33 cellular contexts compared by ENCODE assay signal in the genomic region with DNA sequence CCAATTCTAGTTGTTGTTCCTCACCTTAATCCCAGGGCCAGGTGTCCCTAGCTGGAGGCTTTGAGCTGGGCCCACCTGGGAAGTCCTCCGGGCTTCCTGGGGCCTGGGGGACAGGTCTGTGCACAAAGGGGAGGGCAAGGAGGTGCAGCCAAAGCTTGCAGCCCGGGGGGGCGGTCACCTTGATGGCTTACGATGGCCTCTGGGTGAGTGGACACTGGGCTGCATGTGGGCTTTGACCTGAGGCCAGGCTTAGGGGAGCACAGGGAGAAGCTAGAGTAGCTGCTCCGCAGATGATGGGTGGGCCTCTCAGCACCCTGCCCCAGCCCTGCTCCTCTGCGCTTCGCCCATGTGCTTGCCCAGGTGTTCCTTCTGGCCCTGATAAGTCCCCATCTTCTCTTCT. TPM values are rescaled to one million over a fixed set of nuclear protein-coding genes. Genes with fewer than 3 reads are reported as not detected.
"Had no signal": no experiment of that assay in that cellular context is flagged by ENCODE, and none has a peak within 500 bp of the region (broad histone marks: within the 10 kb centered on the region; RNA-seq: fewer than 3 reads in every experiment).

No MANE protein-coding gene starts in this region.

- H3K9me3 ChIP-seq: ascending aorta, colonic mucosa, gastrocnemius medialis, thyroid gland, uterus had no signal

- H3K27me3 ChIP-seq: ascending aorta, cardiac muscle cell, colonic mucosa, gastrocnemius medialis, hepatocyte, neural progenitor cell, thyroid gland, uterus had no signal

- H3K27ac ChIP-seq: ascending aorta, cardiac muscle cell, colonic mucosa, gastrocnemius medialis, hepatocyte, neural progenitor cell, thyroid gland, uterus, WERI-Rb-1 had no signal

- H3K27me3 Mint-ChIP-seq: activated T-cell treated with anti-CD3 and anti-CD28 coated beads, Interleukin-2, amount 50 U/mL, for 24 hours; brain; naive thymus-derived CD8-positive, alpha-beta T cell; progenitor cell of endocrine pancreas; stimulated activated memory B cell treated with anti-CD40 and anti-IgM and Interleukin-4, amounts not matched to agents 10 μg/mL and 1 μg/mL and 100 μg/mL, for 72 hours; stimulated activated naive CD8-positive, alpha-beta T cell treated with anti-CD3 and anti-CD28 coated beads, Interleukin-15, amount 100 ng/mL, for 72 hours had no signal

- H3K4me2 ChIP-seq: hepatocyte, neural progenitor cell had no signal

- H2AFZ ChIP-seq: hepatocyte, neural progenitor cell had no signal

- H3K9me3 Mint-ChIP-seq: activated naive CD4-positive, alpha-beta T cell treated with anti-CD3 and anti-CD28 coated beads, Interleukin-2, amount 10 ng/mL, durations not matched to agents 7 days and 5 days; activated naive CD8-positive, alpha-beta T cell treated with anti-CD3 and anti-CD28 coated beads, Interleukin-2, amount 10 ng/mL, durations not matched to agents 7 days and 5 days; activated T-cell treated with anti-CD3 and anti-CD28 coated beads, Interleukin-2, amount 50 U/mL, for 24 hours; stimulated activated memory B cell treated with anti-CD40 and anti-IgM and Interleukin-4, amounts not matched to agents 10 μg/mL and 1 μg/mL and 100 μg/mL, for 72 hours; stimulated activated naive CD8-positive, alpha-beta T cell treated with anti-CD3 and anti-CD28 coated beads, Interleukin-15, amount 100 ng/mL, for 72 hours; T-helper 1 cell treated with Interleukin-12 subunit alpha and Interleukin-12 subunit beta and Interleukin-4 antibody, amounts not matched to agents 30 μg/mL and 1 μg/mL, for 36 hours had no signal

- H3K4me1 ChIP-seq: colonic mucosa, uterus had no signal

- H3K36me3 ChIP-seq: ascending aorta, cardiac muscle cell, colonic mucosa, gastrocnemius medialis, neural progenitor cell, thyroid gland, uterus, WERI-Rb-1 had no signal

- H3K9ac ChIP-seq: neural progenitor cell had no signal

- H3K27ac Mint-ChIP-seq: activated naive CD4-positive, alpha-beta T cell treated with anti-CD3 and anti-CD28 coated beads, Interleukin-2, amount 10 ng/mL, durations not matched to agents 7 days and 5 days; activated naive CD8-positive, alpha-beta T cell treated with anti-CD3 and anti-CD28 coated beads, Interleukin-2, amount 10 ng/mL, durations not matched to agents 7 days and 5 days; activated T-cell treated with anti-CD3 and anti-CD28 coated beads, Interleukin-2, amount 50 U/mL, for 24 hours; brain; naive thymus-derived CD8-positive, alpha-beta T cell; neural progenitor cell; progenitor cell of endocrine pancreas; stimulated activated memory B cell treated with anti-CD40 and anti-IgM and Interleukin-4, amounts not matched to agents 10 μg/mL and 1 μg/mL and 100 μg/mL, for 72 hours; stimulated activated naive CD8-positive, alpha-beta T cell treated with anti-CD3 and anti-CD28 coated beads, Interleukin-15, amount 100 ng/mL, for 72 hours; T-helper 1 cell treated with Interleukin-12 subunit alpha and Interleukin-12 subunit beta and Interleukin-4 antibody, amounts not matched to agents 30 μg/mL and 1 μg/mL, for 36 hours had no signal

- H3K4me1 Mint-ChIP-seq: activated naive CD4-positive, alpha-beta T cell treated with anti-CD3 and anti-CD28 coated beads, Interleukin-2, amount 10 ng/mL, durations not matched to agents 7 days and 5 days; activated naive CD8-positive, alpha-beta T cell treated with anti-CD3 and anti-CD28 coated beads, Interleukin-2, amount 10 ng/mL, durations not matched to agents 7 days and 5 days had no signal

- H3K4me3 Mint-ChIP-seq: activated naive CD4-positive, alpha-beta T cell treated with anti-CD3 and anti-CD28 coated beads, Interleukin-2, amount 10 ng/mL, durations not matched to agents 7 days and 5 days; activated naive CD8-positive, alpha-beta T cell treated with anti-CD3 and anti-CD28 coated beads, Interleukin-2, amount 10 ng/mL, durations not matched to agents 7 days and 5 days; activated T-cell treated with anti-CD3 and anti-CD28 coated beads, Interleukin-2, amount 50 U/mL, for 24 hours; brain; naive thymus-derived CD8-positive, alpha-beta T cell; neural progenitor cell; stimulated activated memory B cell treated with anti-CD40 and anti-IgM and Interleukin-4, amounts not matched to agents 10 μg/mL and 1 μg/mL and 100 μg/mL, for 72 hours; stimulated activated naive CD8-positive, alpha-beta T cell treated with anti-CD3 and anti-CD28 coated beads, Interleukin-15, amount 100 ng/mL, for 72 hours; T-helper 1 cell treated with Interleukin-12 subunit alpha and Interleukin-12 subunit beta and Interleukin-4 antibody, amounts not matched to agents 30 μg/mL and 1 μg/mL, for 36 hours had no signal

- ATAC-seq: activated CD4-positive, CD25-positive, alpha-beta regulatory T cell treated with anti-CD3 and anti-CD28 coated beads, Interleukin-2, amount 50 U/mL, for 24 hours; gastrocnemius medialis; left cardiac atrium; naive thymus-derived CD8-positive, alpha-beta T cell; sciatic nerve; stimulated activated memory B cell treated with anti-CD40 and anti-IgM and Interleukin-4, amounts not matched to agents 10 μg/mL and 1 μg/mL and 100 μg/mL, for 72 hours; stimulated activated naive CD8-positive, alpha-beta T cell treated with anti-CD3 and anti-CD28 coated beads, Interleukin-15, amount 100 ng/mL, for 72 hours had no signal

- H3K36me3 Mint-ChIP-seq: activated naive CD4-positive, alpha-beta T cell treated with anti-CD3 and anti-CD28 coated beads, Interleukin-2, amount 10 ng/mL, durations not matched to agents 7 days and 5 days; activated naive CD8-positive, alpha-beta T cell treated with anti-CD3 and anti-CD28 coated beads, Interleukin-2, amount 10 ng/mL, durations not matched to agents 7 days and 5 days; neural progenitor cell had no signal

- DNase-seq: activated CD4-positive, alpha-beta T cell treated with anti-CD3 and anti-CD28 coated beads for 48 hours; activated CD4-positive, alpha-beta T cell treated with anti-CD3 and anti-CD28 coated beads, Interleukin-2, amount 50 U/mL, for 48 hours; activated CD8-positive, alpha-beta memory T cell treated with anti-CD3 and anti-CD28 coated beads, Interleukin-2, amount 50 U/mL, for 48 hours; activated gamma-delta T cell; activated naive CD4-positive, alpha-beta T cell treated with anti-CD3 and anti-CD28 coated beads, Interleukin-2, amount 10 ng/mL, durations not matched to agents 7 days and 5 days; activated naive CD8-positive, alpha-beta T cell treated with anti-CD3 and anti-CD28 coated beads, Interleukin-2, amount 10 ng/mL, durations not matched to agents 7 days and 5 days; activated T-cell treated with anti-CD3 and anti-CD28 coated beads, Interleukin-2, amount 50 U/mL, for 24 hours; cerebellar nuclear complex; colonic mucosa; effector CD8-positive, alpha-beta T cell; gastrocnemius medialis; glutamatergic neuron; left cardiac atrium; naive thymus-derived CD8-positive, alpha-beta T cell; stimulated activated CD4-positive, alpha-beta T cell treated with anti-CD3 and anti-CD28 coated beads, Interleukin-4, amount 100 ng/mL, for 24 hours; stimulated activated naive CD8-positive, alpha-beta T cell treated with anti-CD3 and anti-CD28 coated beads, Interleukin-15, amount 100 ng/mL, for 72 hours; substantia nigra; T-helper 9 cell; thyroid gland; WERI-Rb-1 had no signal

- H3K4me3 ChIP-seq: ascending aorta, cardiac muscle cell, colonic mucosa, gastrocnemius medialis, hepatocyte, neural progenitor cell, skin epidermis, thyroid gland, uterus had no signal

RNA-seq across cellular contexts. Expression of a gene that starts 41.8 kb away (rescaled TPM):
- total RNA-seq: dermis microvascular lymphatic vessel endothelial cell had no signal
